8 cellular contexts compared by ENCODE assay signal in the genomic region with DNA sequence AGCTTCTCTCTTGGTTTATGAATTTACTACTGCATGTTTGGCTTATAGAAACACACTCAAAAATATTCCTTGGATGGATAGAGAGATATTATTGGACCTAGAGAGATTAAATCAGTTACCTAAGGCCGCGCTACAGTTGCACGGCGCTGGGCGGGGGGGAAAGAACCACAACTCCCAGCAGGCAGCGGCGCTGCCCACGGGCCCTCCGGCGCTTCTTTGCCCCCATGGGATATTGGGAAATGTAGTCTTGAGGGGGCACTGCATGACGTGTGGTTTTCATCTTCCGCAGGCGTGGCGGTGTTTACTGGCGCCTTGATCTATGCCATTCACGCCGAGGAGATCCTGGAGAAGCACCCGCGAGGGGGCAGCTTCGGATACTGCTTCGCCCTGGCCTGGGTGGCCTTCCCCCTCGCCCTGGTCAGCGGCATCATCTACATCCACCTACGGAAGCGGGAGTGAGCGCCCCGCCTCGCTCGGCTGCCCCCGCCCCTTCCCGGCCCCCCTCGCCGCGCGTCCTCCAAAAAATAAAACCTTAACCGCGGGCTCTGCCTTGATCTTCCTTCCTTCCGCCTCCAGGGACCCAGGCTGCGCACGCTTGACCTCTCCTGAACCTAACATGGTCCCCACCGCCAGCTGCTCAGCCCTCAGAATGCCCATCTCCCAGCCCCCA. TPM values are rescaled to one million over a fixed set of nuclear protein-coding genes. Genes with fewer than 3 reads are reported as not detected.
A peak's percentile ranks its signal among the peaks of the same experiment; 100 is the strongest.
DNase-seq lines count a peak whose midpoint lies in the region; ATAC-seq and TF ChIP-seq lines count a peak whose summit lies in the region.

No MANE protein-coding gene starts in this region.

- H3K27me3 ChIP-seq in BE2C = no peaks in the 10 kb centered on the region

- H3K4me1 Mint-ChIP-seq in WTC11 = peaks cover 46% of the 10 kb centered on the region

- ATAC-seq in GM21529 (IDR thresholded peaks at IDR 0.05; ENCODE audit: unreplicated experiment) (peak; percentile 27), WTC11 (peak; percentile 50), HG02852 (IDR thresholded peaks at IDR 0.05; ENCODE audit: unreplicated experiment) (no peak)

- H3K4me1 ChIP-seq in BE2C = peaks cover 18% of the 10 kb centered on the region; the same call in 1 of the 2 replicates

- H3K36me3 ChIP-seq in BE2C = no peaks in the 10 kb centered on the region

- in situ Hi-C loops in T47D (cut with HindIII; ENCODE audit: low pct_unique_long_range_greater_than_20kb, low sequenced_read_pairs) = no loop called here

- peaks cover 38% of the 10 kb centered on the region for H3K27me3 Mint-ChIP-seq in WTC11 (ENCODE audit: low read depth)

- H3K4me3 ChIP-seq in BE2C (ENCODE audit: low read depth, low read length) = peak overlapping the region; percentile 65

- H3K36me3 Mint-ChIP-seq in WTC11 = no peaks in the 10 kb centered on the region

- H3K4me3 Mint-ChIP-seq in WTC11 = peak overlapping the region; percentile 90

- peaks cover 7% of the 10 kb centered on the region for H3K9me3 Mint-ChIP-seq in WTC11

- peak overlapping the region; percentile 89 for H3K27ac Mint-ChIP-seq in WTC11

- POLR2A ChIA-PET in WTC11 (lab: Charles Lee) = interaction anchor here (0.5 to 1.2 kb wide), 5 partner anchors 9 to 85 kb away, joined by 3 to 4 read pairs (median 3); a partner anchor contains a TSS

- no peaks in the 10 kb centered on the region for H3K9me3 ChIP-seq in BE2C

- TF ChIP-seq CTCF in BE2C (IDR thresholded peaks at IDR 0.05; ENCODE audit: low read depth, low read length) (peak; percentile 31), WTC11 (IDR thresholded peaks at IDR 0.05) (no peak)

- DNase-seq in BE2C = peak; percentile 92
- peak; percentile 77 to 91 for DNase-seq in NCI-H187 (lab: John Stamatoyannopoulos, UW)
- DNase-seq in WTC11 (ENCODE audit: low spot score) = peak; percentile 91
- DNase-seq in T47D (ENCODE audit: low read depth in 1 of 2, low spot score in 1 of 2) = peak; percentile 70 to 93
- peak; percentile 44 for DNase-seq in kidney glomerular epithelial cell (lab: John Stamatoyannopoulos, UW)
- DNase-seq in stimulated activated CD4-positive, alpha-beta T cell treated with anti-CD3 and anti-CD28 coated beads, Interleukin-1b, Interleukin-23, amount 100 ng/mL, for 48 hours = peak; percentile 84

- CTCF ChIA-PET in WTC11 (lab: Charles Lee) = interaction anchor here (0.6 to 2.6 kb wide), 5 partner anchors 10 to 112 kb away, joined by 3 to 13 read pairs (median 4); no protein-coding TSS in a partner anchor

TF ChIP-seq in WTC11, 78 proteins besides CTCF, POLR2A, EP300 and RAD21:
- TF ChIP-seq SP1 (CRISPR knock-in tag; conservative IDR thresholded peaks at IDR 0.05) = peak; percentile 54
- peak; percentile 47 for TF ChIP-seq MAX (CRISPR knock-in tag; IDR thresholded peaks at IDR 0.05)
- no peak for TF ChIP-seq JUN (CRISPR knock-in tag; IDR thresholded peaks at IDR 0.05)
- TF ChIP-seq, protein P1, sequence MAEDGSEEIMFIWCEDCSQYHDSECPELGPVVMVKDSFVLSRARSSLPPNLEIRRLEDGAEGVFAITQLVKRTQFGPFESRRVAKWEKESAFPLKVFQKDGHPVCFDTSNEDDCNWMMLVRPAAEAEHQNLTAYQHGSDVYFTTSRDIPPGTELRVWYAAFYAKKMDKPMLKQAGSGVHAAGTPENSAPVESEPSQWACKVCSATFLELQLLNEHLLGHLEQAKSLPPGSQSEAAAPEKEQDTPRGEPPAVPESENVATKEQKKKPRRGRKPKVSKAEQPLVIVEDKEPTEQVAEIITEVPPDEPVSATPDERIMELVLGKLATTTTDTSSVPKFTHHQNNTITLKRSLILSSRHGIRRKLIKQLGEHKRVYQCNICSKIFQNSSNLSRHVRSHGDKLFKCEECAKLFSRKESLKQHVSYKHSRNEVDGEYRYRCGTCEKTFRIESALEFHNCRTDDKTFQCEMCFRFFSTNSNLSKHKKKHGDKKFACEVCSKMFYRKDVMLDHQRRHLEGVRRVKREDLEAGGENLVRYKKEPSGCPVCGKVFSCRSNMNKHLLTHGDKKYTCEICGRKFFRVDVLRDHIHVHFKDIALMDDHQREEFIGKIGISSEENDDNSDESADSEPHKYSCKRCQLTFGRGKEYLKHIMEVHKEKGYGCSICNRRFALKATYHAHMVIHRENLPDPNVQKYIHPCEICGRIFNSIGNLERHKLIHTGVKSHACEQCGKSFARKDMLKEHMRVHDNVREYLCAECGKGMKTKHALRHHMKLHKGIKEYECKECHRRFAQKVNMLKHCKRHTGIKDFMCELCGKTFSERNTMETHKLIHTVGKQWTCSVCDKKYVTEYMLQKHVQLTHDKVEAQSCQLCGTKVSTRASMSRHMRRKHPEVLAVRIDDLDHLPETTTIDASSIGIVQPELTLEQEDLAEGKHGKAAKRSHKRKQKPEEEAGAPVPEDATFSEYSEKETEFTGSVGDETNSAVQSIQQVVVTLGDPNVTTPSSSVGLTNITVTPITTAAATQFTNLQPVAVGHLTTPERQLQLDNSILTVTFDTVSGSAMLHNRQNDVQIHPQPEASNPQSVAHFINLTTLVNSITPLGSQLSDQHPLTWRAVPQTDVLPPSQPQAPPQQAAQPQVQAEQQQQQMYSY (CRISPR knock-in tag; IDR thresholded peaks at IDR 0.05) = no peak
- 0 out of 2 replicates have a peak, but pooled peaks have one; percentile 13 for TF ChIP-seq NFE2L1 (CRISPR knock-in tag; IDR thresholded peaks at IDR 0.05)
- peak; percentile 44; the same call in 1 of the 2 replicates for TF ChIP-seq USF2 (CRISPR knock-in tag; IDR thresholded peaks at IDR 0.05)
- TF ChIP-seq ELF4 (CRISPR knock-in tag; IDR thresholded peaks at IDR 0.05; ENCODE audit: low read depth) = no peak
- 0 out of 2 replicates have a peak, but pooled peaks have one; percentile 25 for TF ChIP-seq TEAD1 (CRISPR knock-in tag; IDR thresholded peaks at IDR 0.05)
- TF ChIP-seq, protein P2, sequence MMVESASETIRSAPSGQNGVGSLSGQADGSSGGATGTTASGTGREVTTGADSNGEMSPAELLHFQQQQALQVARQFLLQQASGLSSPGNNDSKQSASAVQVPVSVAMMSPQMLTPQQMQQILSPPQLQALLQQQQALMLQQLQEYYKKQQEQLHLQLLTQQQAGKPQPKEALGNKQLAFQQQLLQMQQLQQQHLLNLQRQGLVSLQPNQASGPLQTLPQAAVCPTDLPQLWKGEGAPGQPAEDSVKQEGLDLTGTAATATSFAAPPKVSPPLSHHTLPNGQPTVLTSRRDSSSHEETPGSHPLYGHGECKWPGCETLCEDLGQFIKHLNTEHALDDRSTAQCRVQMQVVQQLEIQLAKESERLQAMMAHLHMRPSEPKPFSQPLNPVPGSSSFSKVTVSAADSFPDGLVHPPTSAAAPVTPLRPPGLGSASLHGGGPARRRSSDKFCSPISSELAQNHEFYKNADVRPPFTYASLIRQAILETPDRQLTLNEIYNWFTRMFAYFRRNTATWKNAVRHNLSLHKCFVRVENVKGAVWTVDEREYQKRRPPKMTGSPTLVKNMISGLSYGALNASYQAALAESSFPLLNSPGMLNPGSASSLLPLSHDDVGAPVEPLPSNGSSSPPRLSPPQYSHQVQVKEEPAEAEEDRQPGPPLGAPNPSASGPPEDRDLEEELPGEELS (CRISPR knock-in tag; IDR thresholded peaks at IDR 0.05) = 0 out of 2 replicates have a peak, but pooled peaks have one; percentile 27
- TF ChIP-seq FOXK1 (CRISPR knock-in tag; IDR thresholded peaks at IDR 0.05) = peak; percentile 86
- TF ChIP-seq ZNF121 (CRISPR knock-in tag; IDR thresholded peaks at IDR 0.05) = no peak

RNA-seq across cellular contexts. Expression of gene EMP3, which starts 4.8 kb away (rescaled TPM):
- 32.6 TPM for polyA plus RNA-seq in BE2C (2012; ENCODE audit: insufficient read depth, insufficient read length, low read depth)
- total RNA-seq in WTC11 (2021) = 8.9 to 11.1 TPM (median 10.4 TPM) in 3 replicates

RNA-seq across cellular contexts. Expression of gene TMEM143, which starts 33.6 kb away (rescaled TPM):
- 3.1 TPM for polyA plus RNA-seq in BE2C (2012; ENCODE audit: insufficient read depth, insufficient read length, low read depth)
- total RNA-seq in WTC11 (2021) = 20.2 to 29.6 TPM (median 27.0 TPM) in 3 replicates

RNA-seq across cellular contexts. Expression of gene SYNGR4, which starts 34.0 kb away (rescaled TPM):
- 1.7 TPM for polyA plus RNA-seq in BE2C (2012; ENCODE audit: insufficient read depth, insufficient read length, low read depth)
- not detected in 3 replicates for total RNA-seq in WTC11 (2021)
